Comparison of ENCODE assay signal across 8 cellular contexts in the genomic region with DNA sequence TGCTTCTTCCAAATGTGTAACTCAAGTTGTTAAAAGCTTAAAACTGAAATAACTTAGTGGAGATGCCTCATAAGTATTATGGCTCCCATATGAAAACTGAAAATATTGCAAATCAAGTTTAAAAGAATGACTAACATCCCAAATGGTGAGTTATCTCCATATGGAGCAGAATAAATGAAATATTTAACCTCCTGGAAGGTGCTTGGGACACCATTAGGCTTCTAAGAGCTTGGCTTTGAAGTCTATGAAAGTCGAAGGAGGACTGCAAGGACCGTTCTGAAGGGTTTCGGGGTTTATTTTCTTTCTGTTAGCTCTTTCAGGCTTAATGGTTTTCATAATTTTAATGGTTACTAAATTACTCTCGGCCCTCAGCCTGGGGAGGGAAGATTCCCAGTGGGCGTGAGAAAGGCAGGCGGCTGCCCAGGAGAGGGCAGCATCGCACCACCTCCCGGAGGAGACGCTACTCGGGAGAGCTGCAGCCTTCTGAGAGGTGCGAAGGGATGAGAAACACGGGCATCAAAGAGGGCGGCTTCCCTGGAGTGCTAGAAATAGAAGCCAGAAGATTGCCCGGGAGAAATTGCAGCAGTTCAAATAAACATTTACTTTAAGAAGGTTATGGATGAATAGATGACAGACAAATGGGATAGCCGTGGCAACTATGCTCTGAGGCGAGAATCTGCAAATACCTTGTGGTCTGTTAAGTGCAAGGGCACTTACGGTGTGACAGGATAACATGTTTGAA. TPM values are rescaled to one million over a fixed set of nuclear protein-coding genes. Genes with fewer than 3 reads are reported as not detected.
DNase-seq lines count a peak whose midpoint lies in the region; ATAC-seq and TF ChIP-seq lines count a peak whose summit lies in the region.

No MANE protein-coding gene starts in this region.

- H3K27me3 ChIP-seq in lung (ENCODE audit: control insufficient read depth, insufficient read depth) = no peaks in the 10 kb centered on the region

- H3K9me3 Mint-ChIP-seq in activated CD4-positive, alpha-beta memory T cell treated with anti-CD3 and anti-CD28 coated beads, Interleukin-2, amount 10 ng/mL, durations not matched to agents 7 days and 5 days = no peaks in the 10 kb centered on the region

- POLR2A ChIA-PET in activated CD4-positive, alpha-beta memory T cell treated with anti-CD3 and anti-CD28 coated beads, Interleukin-2, amount 10 ng/mL, durations not matched to agents 7 days and 5 days (lab: Charles Lee) = interaction anchor here (0.8 to 1.8 kb wide), 2 partner anchors 705 to 736 kb away, joined by 3 to 7 read pairs; no protein-coding TSS in a partner anchor

- H3K4me1 Mint-ChIP-seq in activated CD4-positive, alpha-beta memory T cell treated with anti-CD3 and anti-CD28 coated beads, Interleukin-2, amount 10 ng/mL, durations not matched to agents 7 days and 5 days = peaks cover 3% of the 10 kb centered on the region

- WGBS in lung, 2 donors = 7 to 10% methylated on average over 17 of the region's 17 CpGs

- ATAC-seq in GM18870 (IDR thresholded peaks at IDR 0.05; ENCODE audit: unreplicated experiment) (peak; percentile 69), HG03280 (IDR thresholded peaks at IDR 0.05; ENCODE audit: unreplicated experiment) (peak; percentile 92), lung (ENCODE audit: insufficient read depth, low FRiP score) (peak; percentile 90)

- no peak overlapping the region for H3K4me3 Mint-ChIP-seq in activated CD4-positive, alpha-beta memory T cell treated with anti-CD3 and anti-CD28 coated beads, Interleukin-2, amount 10 ng/mL, durations not matched to agents 7 days and 5 days

- peak; percentile 82 for TF ChIP-seq CTCF in lung (IDR thresholded peaks at IDR 0.05; ENCODE audit: control extremely low read depth, extremely low read depth)

- peak; percentile 44 to 53 for DNase-seq in AML-193 (lab: John Stamatoyannopoulos, UW)
- DNase-seq in NCI-H510A treated with DMSO at 0.1 percent for 48 hours (lab: John Stamatoyannopoulos, UW) = peak; percentile 78
- peak; percentile 73 for DNase-seq in activated CD4-positive, alpha-beta memory T cell treated with anti-CD3 and anti-CD28 coated beads, Interleukin-2, amount 10 ng/mL, durations not matched to agents 7 days and 5 days
- peak; percentile 83 for DNase-seq in ecto neural progenitor cell (ENCODE audit: low spot score)
- peak; percentile 68 for DNase-seq in lung (ENCODE audit: low spot score)
- DNase-seq in stimulated activated CD8-positive, alpha-beta memory T cell treated with anti-CD3 and anti-CD28 coated beads, Interleukin-12 subunit alpha, Interleukin-12 subunit beta, amount 100 ng/mL, for 4 hours (ENCODE audit: low read depth) = peak; percentile 45

- no peaks in the 10 kb centered on the region for H3K4me1 ChIP-seq in lung (ENCODE audit: control insufficient read depth in 2 of 2, insufficient read depth in 2 of 2, low read length in 2 of 2)

- H3K4me3 ChIP-seq in lung = no peak overlapping the region

- H3K36me3 ChIP-seq in lung (ENCODE audit: control insufficient read depth in 2 of 2, insufficient read depth in 2 of 2, low read length in 2 of 2) = no peaks in the 10 kb centered on the region

- no peak overlapping the region for H3K27ac Mint-ChIP-seq in activated CD4-positive, alpha-beta memory T cell treated with anti-CD3 and anti-CD28 coated beads, Interleukin-2, amount 10 ng/mL, durations not matched to agents 7 days and 5 days

- peaks cover 24% of the 10 kb centered on the region for H3K27me3 Mint-ChIP-seq in activated CD4-positive, alpha-beta memory T cell treated with anti-CD3 and anti-CD28 coated beads, Interleukin-2, amount 10 ng/mL, durations not matched to agents 7 days and 5 days

- CTCF ChIA-PET in activated CD4-positive, alpha-beta memory T cell treated with anti-CD3 and anti-CD28 coated beads, Interleukin-2, amount 10 ng/mL, durations not matched to agents 7 days and 5 days (lab: Charles Lee) = interaction anchor here (0.7 to 6.2 kb wide), 36 partner anchors 9 to 832 kb away, joined by 3 to 82 read pairs (median 3); a partner anchor contains a TSS

- no peaks in the 10 kb centered on the region for H3K36me3 Mint-ChIP-seq in activated CD4-positive, alpha-beta memory T cell treated with anti-CD3 and anti-CD28 coated beads, Interleukin-2, amount 10 ng/mL, durations not matched to agents 7 days and 5 days (ENCODE audit: low read depth)

- H3K9me3 ChIP-seq in lung (ENCODE audit: control insufficient read depth in 2 of 2, insufficient read depth in 1 of 2, low read length in 1 of 2) = no peaks in the 10 kb centered on the region

- H3K27ac ChIP-seq in lung (ENCODE audit: low read depth in 1 of 2, low read length in 1 of 2) = no peak overlapping the region

RNA-seq across cellular contexts. Expression of a gene that starts 43.1 kb away (rescaled TPM):
- total RNA-seq in activated CD4-positive, alpha-beta memory T cell treated with anti-CD3 and anti-CD28 coated beads, Interleukin-2, amount 10 ng/mL, durations not matched to agents 7 days and 5 days = not detected
- 10 to 100 TPM; 11.0 to 21.1 TPM for total RNA-seq in lung
- 1 to 10 TPM; 1.9 to 2.9 TPM for polyA plus RNA-seq in lung

RNA-seq across cellular contexts. Expression of a gene that starts 47.9 kb away (rescaled TPM):
- 10 to 100 TPM; 22.9 to 23.0 TPM for total RNA-seq in activated CD4-positive, alpha-beta memory T cell treated with anti-CD3 and anti-CD28 coated beads, Interleukin-2, amount 10 ng/mL, durations not matched to agents 7 days and 5 days
- total RNA-seq in lung = 100 to 1,000 TPM in 1 of 2 donors, 10 to 100 TPM in 1; 33.1 to 107 TPM
- 10 to 100 TPM; 15.2 to 17.7 TPM for polyA plus RNA-seq in lung

Comparison
In these comparisons a context has a peak if more than half of its experiments do, and no peak if none do; other contexts are left out.
1. RNA of a gene that starts 43.1 kb away (total RNA-seq): 11.0 to 21.1 TPM in lung; not detected in activated CD4-positive, alpha-beta memory T cell treated with anti-CD3 and anti-CD28 coated beads, Interleukin-2, amount 10 ng/mL, durations not matched to agents 7 days and 5 days; every median in the first group is over 10 times any median in the second.
2. Peak in every context shown above with its lines, with median percentiles within 50 percentile points of each other: DNase-seq and ATAC-seq.